In the genomic region with DNA sequence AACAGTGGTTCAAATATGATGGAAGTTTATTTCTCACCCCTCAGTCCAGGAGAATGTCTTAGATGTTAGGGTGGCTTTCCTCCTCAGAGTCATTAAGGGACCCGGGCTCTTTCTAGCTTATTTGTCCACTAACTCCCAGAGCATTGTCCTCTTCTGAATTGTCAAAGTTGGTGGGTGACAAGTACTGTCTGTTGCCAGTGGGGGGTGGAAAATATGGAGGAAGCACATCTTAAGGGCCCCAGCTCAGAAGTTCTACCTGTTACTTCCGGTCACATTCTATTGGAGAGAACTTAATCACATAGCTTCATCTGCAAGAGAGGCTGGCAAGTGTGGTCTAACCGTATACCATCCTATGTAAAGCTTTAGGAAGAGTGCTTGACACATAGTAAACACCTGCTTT, we compare ENCODE assay signal across 13 cellular contexts. TPM values are rescaled to one million over a fixed set of nuclear protein-coding genes. Genes with fewer than 3 reads are reported as not detected.
DNase-seq lines count a peak whose midpoint lies in the region; ATAC-seq and TF ChIP-seq lines count a peak whose summit lies in the region.
"Had no signal": no experiment of that assay in that cellular context is flagged by ENCODE, and none has a peak within 500 bp of the region (broad histone marks: within the 10 kb centered on the region; RNA-seq: fewer than 3 reads in every experiment).

No MANE protein-coding gene starts in this region.

- H3K4me3 ChIP-seq in HCT116 (replicated peaks in 1 of 2; ENCODE audit: low read depth in 1 of 2, low read length in 2 of 2), result no peak overlapping the region
- no peak overlapping the region for H3K4me3 ChIP-seq in SU-DHL-6 (ENCODE audit: insufficient read depth, low read length, poor library complexity, severe bottlenecking)
- no peak overlapping the region for H3K4me3 ChIP-seq in hepatocyte
- H3K4me3 ChIP-seq in stomach, result peak overlapping the region in 1 of 4 donors; percentile 12
- H3K4me3 ChIP-seq: mucosa of descending colon, SK-N-MC had no signal

- H3K36me3 ChIP-seq in HCT116 (ENCODE audit: control insufficient read depth in 1 of 2, insufficient read depth in 2 of 2, low read length in 2 of 2) (no peaks in the 10 kb centered on the region), SU-DHL-6 (ENCODE audit: low read length) (0 out of 2 replicates have a peak, but pooled peaks cover 11% of the 10 kb centered on the region), hepatocyte (replicated peaks; ENCODE audit: insufficient read depth, low read depth) (no peaks in the 10 kb centered on the region), stomach (no peaks in the 10 kb centered on the region)

- WGBS in hepatocyte (ENCODE audit: low lambda C conversion rate, missing lambda C conversion rate), result 84% methylated on average over 3 of the region's 3 CpGs
- 57 to 72% (median 66%) methylated on average over 3 of the region's 3 CpGs for WGBS in stomach, 5 donors

- no peak overlapping the region for H3K27ac ChIP-seq in HCT116 (ENCODE audit: low read depth, low read length)
- peak overlapping the region; percentile 98 for H3K27ac ChIP-seq in SU-DHL-6 (ENCODE audit: low read depth, low read length)
- no peak overlapping the region for H3K27ac ChIP-seq in hepatocyte
- peak overlapping the region in 4 of 5 donors; percentile 20 to 99 (median 50) for H3K27ac ChIP-seq in stomach
- H3K27ac ChIP-seq: foreskin keratinocyte, SK-N-MC had no signal

- H2AFZ ChIP-seq in HCT116 (ENCODE audit: low read depth, low read length, poor library complexity, severe bottlenecking), result no peak overlapping the region
- no peak overlapping the region for H2AFZ ChIP-seq in SU-DHL-6 (ENCODE audit: low read depth, low read length, severe bottlenecking)
- no peak overlapping the region for H2AFZ ChIP-seq in hepatocyte

- H3K4me2 ChIP-seq in HCT116 (ENCODE audit: low read length), result peak overlapping the region; percentile 26; the same call in 1 of the 2 replicates
- peak overlapping the region; percentile 85 for H3K4me2 ChIP-seq in SU-DHL-6 (ENCODE audit: low read depth, low read length, poor library complexity, severe bottlenecking)
- peak overlapping the region; percentile 15 for H3K4me2 ChIP-seq in hepatocyte

- TF ChIP-seq CTCF in HCT116 (IDR thresholded peaks at IDR 0.05 in 2 of 3, conservative IDR thresholded peaks at IDR 0.05 in 1 of 3; ENCODE audit: borderline replicate concordance in 1 of 3, insufficient read depth in 1 of 3, low read depth in 2 of 3, low read length in 2 of 3) (no peak), SU-DHL-6 (IDR thresholded peaks at IDR 0.05; ENCODE audit: insufficient read depth, low read length, poor library complexity, severe bottlenecking) (no peak), hepatocyte (IDR thresholded peaks at IDR 0.05; ENCODE audit: poor library complexity) (no peak), stomach (IDR thresholded peaks at IDR 0.05) (no peak)

- TF ChIP-seq POLR2A in HCT116 (IDR thresholded peaks at IDR 0.05; ENCODE audit: borderline replicate concordance, extremely low read depth, insufficient read depth, insufficient read length) (no peak), stomach (IDR thresholded peaks at IDR 0.05) (no peak), GM18505 (IDR thresholded peaks at IDR 0.05; ENCODE audit: borderline replicate concordance, extremely low read depth, insufficient read depth, insufficient read length) (no peak)

- H3K4me1 ChIP-seq in HCT116 (ENCODE audit: control insufficient read depth in 1 of 2, insufficient read depth in 2 of 2, low read length in 2 of 2) (peaks cover 13 to 20% of the 10 kb centered on the region in 2 experiments), hepatocyte (ENCODE audit: insufficient read depth) (peaks cover 17% of the 10 kb centered on the region), stomach (peaks cover 22 to 82% (median 55%) of the 10 kb centered on the region in 4 donors)

- peaks cover 49% of the 10 kb centered on the region for H3F3A ChIP-seq in SU-DHL-6 (ENCODE audit: insufficient read depth)

- DNase-seq in HCT116 (ENCODE audit: low read depth, low spot score), result no peak
- no peak for DNase-seq in hepatocyte (ENCODE audit: low spot score)
- DNase-seq in stomach, result no peak
- no peak for DNase-seq in NCI-H1417 treated with DMSO at 0.1 percent for 48 hours (lab: John Stamatoyannopoulos, UW)
- DNase-seq in activated CD4-positive, alpha-beta T cell treated with anti-CD3 and anti-CD28 coated beads, Interleukin-2, amount 50 U/mL, for 1 hour, result no peak
- DNase-seq: activated effector memory CD4-positive, alpha-beta T cell treated with anti-CD3 and anti-CD28 coated beads, Interleukin-2, amount 50 U/mL, for 16 hours; foreskin keratinocyte; mucosa of descending colon; stimulated activated CD4-positive, alpha-beta T cell treated with anti-CD3 and anti-CD28 coated beads, Interleukin-2, amount 100 ng/mL, for 48 hours had no signal

- no peaks in the 10 kb centered on the region for H3K9me2 ChIP-seq in HCT116 (ENCODE audit: insufficient read depth)
- H3K9me2 ChIP-seq in SU-DHL-6 (replicated peaks; ENCODE audit: insufficient read depth, low read length), result no peaks in the 10 kb centered on the region
- no peaks in the 10 kb centered on the region for H3K9me2 ChIP-seq in hepatocyte (replicated peaks; ENCODE audit: insufficient read depth)

- H3K9ac ChIP-seq in HCT116 (ENCODE audit: low read length), result no peak overlapping the region
- 0 out of 2 replicates have a peak overlapping the region, but pooled peaks have one; percentile 17 for H3K9ac ChIP-seq in SU-DHL-6 (ENCODE audit: low read length)

- H3K79me2 ChIP-seq in HCT116 (ENCODE audit: insufficient read depth, low read length), result peaks cover 30% of the 10 kb centered on the region
- H3K79me2 ChIP-seq in SU-DHL-6 (ENCODE audit: insufficient read depth, low read length), result peaks cover 86% of the 10 kb centered on the region
- H3K79me2 ChIP-seq in hepatocyte, result peaks cover 100% of the 10 kb centered on the region

- ATAC-seq in HCT116, result peak; percentile 34; the same call in 1 of the 2 replicates
- ATAC-seq in GM18505 (IDR thresholded peaks at IDR 0.05; ENCODE audit: unreplicated experiment), result no peak
- ATAC-seq: foreskin keratinocyte, mucosa of descending colon, Panc1 had no signal

- CTCF ChIA-PET in HCT116 (lab: Charles Lee), result interaction anchor here (1.1 kb wide), 1 partner anchor 11 kb away, joined by 3 read pairs; no protein-coding TSS in a partner anchor

- TF ChIP-seq RAD21 in HCT116 (IDR thresholded peaks at IDR 0.05; ENCODE audit: low read depth), result no peak

- intact Hi-C loops in HCT116 (cut with micrococcal nuclease) (no loop called here), stomach (cut with DNase I; ENCODE audit: low total_unique reads) (loop anchor here (10.0 kb wide), 1 partner anchor 72 kb away; no protein-coding TSS in a partner anchor)

- H3K27me3 ChIP-seq in HCT116 (ENCODE audit: insufficient read depth, low read length) (no peaks in the 10 kb centered on the region), SU-DHL-6 (ENCODE audit: low read length) (no peaks in the 10 kb centered on the region), hepatocyte (no peaks in the 10 kb centered on the region), stomach (no peaks in the 10 kb centered on the region)
- H3K27me3 ChIP-seq: foreskin keratinocyte had no signal

- RAD21 ChIA-PET in HCT116 (lab: Charles Lee; ENCODE audit: low non-redundant PET in 1 of 2, low total read pairs in 2 of 2, uncharacterized antibody in 2 of 2, unreplicated experiment in 2 of 2), result no interaction called here

- H3K9me3 ChIP-seq in HCT116 (ENCODE audit: control insufficient read depth in 1 of 2, insufficient read depth in 1 of 2, low read depth in 1 of 2, low read length in 2 of 2) (no peaks in the 10 kb centered on the region), SU-DHL-6 (ENCODE audit: insufficient read depth, low read length) (no peaks in the 10 kb centered on the region), hepatocyte (ENCODE audit: low read depth) (no peaks in the 10 kb centered on the region), stomach (no peaks in the 10 kb centered on the region)
- H3K9me3 ChIP-seq: mucosa of descending colon had no signal

- no TSS peak for BruUV-seq in HCT116 (replicated peaks; lab: Mats Ljungman, UMichigan)

- no peak for TF ChIP-seq EP300 in stomach (IDR thresholded peaks at IDR 0.05)

- POLR2A ChIA-PET in HCT116 (lab: Charles Lee), result interaction anchor here (0.6 to 1.0 kb wide), 2 partner anchors 10 to 32 kb away, joined by 3 to 4 read pairs; no protein-coding TSS in a partner anchor

- H4K20me1 ChIP-seq in HCT116 (ENCODE audit: insufficient read depth), result no peaks in the 10 kb centered on the region
- peaks cover 14% of the 10 kb centered on the region; the same call in 1 of the 2 replicates for H4K20me1 ChIP-seq in SU-DHL-6 (ENCODE audit: low read depth, low read length)
- H4K20me1 ChIP-seq in hepatocyte (ENCODE audit: insufficient read depth, poor library complexity, severe bottlenecking), result peaks cover 98% of the 10 kb centered on the region

TF ChIP-seq in HCT116, 20 proteins besides CTCF, POLR2A, EP300 and RAD21 (continues in another document):
- TF ChIP-seq SRF (IDR thresholded peaks at IDR 0.05; ENCODE audit: low read depth) (no peak), JUND (IDR thresholded peaks at IDR 0.05) (no peak), CBX3 (IDR thresholded peaks at IDR 0.05; ENCODE audit: low read depth) (no peak), SIN3A (IDR thresholded peaks at IDR 0.05; ENCODE audit: low read depth) (no peak), CEBPB (IDR thresholded peaks at IDR 0.05; ENCODE audit: low read depth) (no peak), ZNF274 (IDR thresholded peaks at IDR 0.05; ENCODE audit: low read depth, low read length) (no peak), EGR1 (IDR thresholded peaks at IDR 0.05; ENCODE audit: low read depth) (no peak)
- TF ChIP-seq, protein P1, sequence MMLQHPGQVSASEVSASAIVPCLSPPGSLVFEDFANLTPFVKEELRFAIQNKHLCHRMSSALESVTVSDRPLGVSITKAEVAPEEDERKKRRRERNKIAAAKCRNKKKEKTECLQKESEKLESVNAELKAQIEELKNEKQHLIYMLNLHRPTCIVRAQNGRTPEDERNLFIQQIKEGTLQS (IDR thresholded peaks at IDR 0.05), result no peak
- TF ChIP-seq, protein P2, sequence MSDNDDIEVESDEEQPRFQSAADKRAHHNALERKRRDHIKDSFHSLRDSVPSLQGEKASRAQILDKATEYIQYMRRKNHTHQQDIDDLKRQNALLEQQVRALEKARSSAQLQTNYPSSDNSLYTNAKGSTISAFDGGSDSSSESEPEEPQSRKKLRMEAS (IDR thresholded peaks at IDR 0.05), result no peak

RNA-seq across cellular contexts. Expression of a gene that starts 7.1 kb away (rescaled TPM):
- total RNA-seq in HCT116 (2021; ENCODE audit: unreplicated experiment), result 77.2 TPM
- 26.8 and 32.7 TPM in 2 replicates for polyA plus RNA-seq in HCT116 (2012)
- 233 and 259 TPM in 2 replicates for total RNA-seq in hepatocyte
- polyA plus RNA-seq in hepatocyte, result 119 and 146 TPM in 2 replicates
- 100 to 1,000 TPM in 4 of 5 donors, 10 to 100 TPM in 1; 60.0 to 372 (median 258) TPM for total RNA-seq in stomach
- 10 to 100 TPM; 53.5 to 62.4 (median 56.2) TPM for polyA plus RNA-seq in stomach

Comparison
In these comparisons a context has a peak if more than half of its experiments do, and no peak if none do; other contexts are left out.
1. H3K27ac ChIP-seq: peak in SU-DHL-6 (single experiment) and stomach (4 of 5); none in HCT116 (single experiment) and hepatocyte (single experiment).
2. H3K4me2 ChIP-seq: peak in every context shown above with its lines; median percentile 85 in SU-DHL-6; 26 in HCT116; 15 in hepatocyte.